ENCODE assay signal across 23 cellular contexts in genomic region chr7:46607176-46607575, GRCh38.
A peak's percentile ranks its signal among the peaks of the same experiment; 100 is the strongest.
DNase-seq lines count a peak whose midpoint lies in the region; ATAC-seq and TF ChIP-seq lines count a peak whose summit lies in the region.
"Had no signal": no experiment of that assay in that cellular context is flagged by ENCODE, and none has a peak within 500 bp of the region (broad histone marks: within the 10 kb centered on the region; RNA-seq: fewer than 3 reads in every experiment).

No MANE protein-coding gene starts in this region.

- H3K4me1 ChIP-seq in left ventricle myocardium inferior: peaks cover 52% of the 10 kb centered on the region

- H3K9me3 ChIP-seq in left ventricle myocardium inferior (replicated peaks) (no peaks in the 10 kb centered on the region), neural cell (ENCODE audit: low read length) (no peaks in the 10 kb centered on the region)

- H3K27ac ChIP-seq in left ventricle myocardium inferior (replicated peaks): no peak overlapping the region
- H3K27ac ChIP-seq in neural cell (ENCODE audit: low read length): peak overlapping the region; percentile 10
- H3K27ac ChIP-seq: C4-2B had no signal

- H3K4me3 ChIP-seq in left ventricle myocardium inferior (no peak overlapping the region), neural cell (ENCODE audit: low read length) (no peak overlapping the region)

- H3F3A ChIP-seq in neural cell (ENCODE audit: insufficient read depth, low read length, poor library complexity, severe bottlenecking): no peaks in the 10 kb centered on the region

- TF ChIP-seq RAD21 in neural cell (conservative IDR thresholded peaks at IDR 0.05): no peak

- ATAC-seq in left cardiac atrium (no peak), left lobe of liver (no peak)

- no peak for TF ChIP-seq EP300 in neural cell (conservative IDR thresholded peaks at IDR 0.05; ENCODE audit: poor library complexity, severe bottlenecking)

- no peak for TF ChIP-seq CTCF in left ventricle myocardium inferior (IDR thresholded peaks at IDR 0.05; ENCODE audit: borderline replicate concordance)
- no peak for TF ChIP-seq CTCF in neural cell (IDR thresholded peaks at IDR 0.05; ENCODE audit: poor library complexity, severe bottlenecking)

- H4K20me1 ChIP-seq in neural cell (ENCODE audit: insufficient read depth): no peaks in the 10 kb centered on the region

- no peak overlapping the region for H3K9ac ChIP-seq in neural cell (ENCODE audit: low read length)

- DNase-seq in left cardiac atrium (peak; percentile 46), cardiac septum (ENCODE audit: low spot score) (no peak), left ventricle myocardium inferior (peak; percentile 38), left lobe of liver (ENCODE audit: low spot score) (no peak), RPMI8226 (no peak), cerebellar nuclear complex (lab: John Stamatoyannopoulos, UW) (no peak)
- DNase-seq: AML-193; Calu3; CD8-positive, alpha-beta memory T cell; DMS79 treated with DMSO at 0.1 percent for 48 hours; GF-D8; HCEC 1CT; KBM-7; MV-4-11; NCI-H1105 treated with DMSO at 0.1 percent for 48 hours; NCI-H2029; NCI-H446; NCI-H524 treated with DMSO at 0.1 percent for 48 hours; NCI-H774; PC-3; SHP77 treated with DMSO at 0.1 percent for 48 hours had no signal

- H3K27me3 ChIP-seq in left ventricle myocardium inferior (ENCODE audit: low read depth) (no peaks in the 10 kb centered on the region), neural cell (ENCODE audit: insufficient read depth, low read depth, low read length) (no peaks in the 10 kb centered on the region)

- H3K36me3 ChIP-seq in left ventricle myocardium inferior (no peaks in the 10 kb centered on the region), neural cell (ENCODE audit: insufficient read depth, low read length) (no peaks in the 10 kb centered on the region)

- no peak overlapping the region for H2AFZ ChIP-seq in neural cell (ENCODE audit: low read depth, low read length)

- intact Hi-C loops in left cardiac atrium (cut with DNase I): no loop called here
- intact Hi-C loops in cardiac septum (cut with DNase I): loop anchor here (10.0 kb wide), 1 partner anchor 682 kb away; the partner anchor contains the start of gene IGFBP3
- intact Hi-C loops in left ventricle myocardium inferior (cut with micrococcal nuclease): no loop called here

- H3K9me2 ChIP-seq in neural cell (ENCODE audit: insufficient read depth, low read length): no peaks in the 10 kb centered on the region

- H3K4me2 ChIP-seq in neural cell (ENCODE audit: low read length): no peak overlapping the region

- no peaks in the 10 kb centered on the region for H3K79me2 ChIP-seq in neural cell (replicated peaks; ENCODE audit: insufficient read depth, low read length)

TF ChIP-seq in neural cell, 6 proteins besides CTCF, POLR2A, EP300 and RAD21:
- TF ChIP-seq POLR2AphosphoS5 (IDR thresholded peaks at IDR 0.05) (no peak), TAF1 (IDR thresholded peaks at IDR 0.05; ENCODE audit: low read depth) (no peak), EZH2 (IDR thresholded peaks at IDR 0.05; ENCODE audit: borderline replicate concordance, insufficient read depth, low read length, poor library complexity, severe bottlenecking) (no peak), REST (IDR thresholded peaks at IDR 0.05; ENCODE audit: borderline replicate concordance) (no peak), MXI1 (conservative IDR thresholded peaks at IDR 0.05; ENCODE audit: poor library complexity, severe bottlenecking) (no peak), SMC3 (conservative IDR thresholded peaks at IDR 0.05; ENCODE audit: poor library complexity) (no peak)
TF ChIP-seq in neural cell: peak in this region for 0.

Comparison
In these comparisons a context has a peak if more than half of its experiments do, and no peak if none do; other contexts are left out.
1. DNase-seq: peak in left cardiac atrium (single experiment) and left ventricle myocardium inferior (single experiment); none in cardiac septum (single experiment), left lobe of liver (single experiment), RPMI8226 (single experiment) and cerebellar nuclear complex (0 of 2).